In genomic region chr18:79405019-79405780, GRCh38 we compare ENCODE assay signal across 1 cellular context.
TF ChIP-seq lines count a peak whose summit lies in the region.

No MANE protein-coding gene starts in this region.

TF ChIP-seq in WTC11, 78 proteins besides CTCF, POLR2A, EP300 and RAD21 (continued from another document):
- TF ChIP-seq FOXP1 (CRISPR knock-in tag; IDR thresholded peaks at IDR 0.05; ENCODE audit: borderline replicate concordance): no peak
- no peak for TF ChIP-seq MAX (CRISPR knock-in tag; IDR thresholded peaks at IDR 0.05)
- TF ChIP-seq NFATC4 (CRISPR knock-in tag; IDR thresholded peaks at IDR 0.05): no peak
